In genomic region chr17:20633268-20634059, GRCh38 we compare ENCODE assay signal across 21 cellular contexts. TPM values are rescaled to one million over a fixed set of nuclear protein-coding genes. Genes with fewer than 3 reads are reported as not detected.
"Had no signal": no experiment of that assay in that cellular context is flagged by ENCODE, and none has a peak within 500 bp of the region (broad histone marks: within the 10 kb centered on the region; RNA-seq: fewer than 3 reads in every experiment).

No MANE protein-coding gene starts in this region.

RNA-seq across cellular contexts. Expression of gene CDRT15L2, which starts 53.9 kb away (rescaled TPM):
- total RNA-seq: activated naive CD4-positive, alpha-beta T cell treated with anti-CD3 and anti-CD28 coated beads for 36 hours; activated naive CD4-positive, alpha-beta T cell treated with anti-CD3 and anti-CD28 coated beads, Interleukin-2, amount 50 U/mL, for 72 hours; activated naive CD8-positive, alpha-beta T cell treated with anti-CD3 and anti-CD28 coated beads for 36 hours; activated naive CD8-positive, alpha-beta T cell treated with anti-CD3 and anti-CD28 coated beads, Interleukin-2, amount 10 ng/mL, durations not matched to agents 7 days and 5 days; activated T-cell treated with anti-CD3 and anti-CD28 coated beads, Interleukin-2, amount 50 U/mL, for 4 hours; activated T-cell treated with anti-CD3 and anti-CD28 coated beads, Interleukin-2, amount 50 U/mL, for 72 hours; activated T-helper 1 cell treated with anti-CD3 and anti-CD28 coated beads, Interleukin-12 subunit alpha, Interleukin-12 subunit beta, Interleukin-2, Interleukin-4 antibody, amounts not matched to agents 30 ng/mL and 10 ng/mL and 1 ng/mL, durations not matched to agents 14 hours and 24 hours and 36 hours; activated T-helper 17 cell treated with anti-CD3 and anti-CD28 coated beads, Interleukin-2, amount 50 U/mL, for 72 hours; activated T-helper 2 cell treated with anti-CD3 and anti-CD28 coated beads, Interferon-gamma antibody, Interleukin-2, Interleukin-4, amounts not matched to agents 10 μg/mL and 5 μg/mL and 100 μg/mL, durations not matched to agents 14 hours and 24 hours and 36 hours; adrenal gland; aorta; ascending aorta; astrocyte; body of pancreas; breast epithelium; bronchial epithelial cell; cardiac muscle cell; cardiac septum; cerebellum; chondrocyte had no signal
- polyA plus RNA-seq: adipose tissue, adrenal gland, aorta, cardiac muscle cell had no signal
